Comparison of ENCODE assay signal across 8 cellular contexts in genomic region chr2:61426267-61426897, GRCh38. TPM values are rescaled to one million over a fixed set of nuclear protein-coding genes. Genes with fewer than 3 reads are reported as not detected.
DNase-seq lines count a peak whose midpoint lies in the region; ATAC-seq, FAIRE-seq and TF ChIP-seq lines count a peak whose summit lies in the region.

No MANE protein-coding gene starts in this region.

- TF ChIP-seq CTCF in AG09319 (IDR thresholded peaks at IDR 0.05; ENCODE audit: low read depth, low read length), result peak; percentile 28

- intact Hi-C loops in left ventricle myocardium superior (cut with micrococcal nuclease), result no loop called here

- no peak for DNase-seq in AG09319 (ENCODE audit: extremely low read depth, low read depth)
- peak; percentile 16 for DNase-seq in RCC 7860 (ENCODE audit: low spot score)
- peak; percentile 59 for DNase-seq in activated effector memory CD4-positive, alpha-beta T cell treated with Interleukin-2 at 50 U/mL for 16 hours
- DNase-seq in left ventricle myocardium superior, result peak; percentile 43
- peak; percentile 55 to 59 for DNase-seq in stimulated activated CD4-positive, alpha-beta T cell treated with anti-CD3 and anti-CD28 coated beads, Interleukin-2, amount 100 ng/mL, for 48 hours
- DNase-seq in anterior cingulate cortex (lab: John Stamatoyannopoulos, UW), result no peak

- FAIRE-seq in RCC 7860 (lab: Jason Lieb, UNC), result no peak

- peak; percentile 81 for ATAC-seq in GM18867 (IDR thresholded peaks at IDR 0.05; ENCODE audit: unreplicated experiment)
- ATAC-seq in HG03097 (IDR thresholded peaks at IDR 0.05; ENCODE audit: low FRiP score, unreplicated experiment), result peak; percentile 65
- ATAC-seq in left ventricle myocardium superior, result peak; percentile 47

RNA-seq across cellular contexts. Expression of gene USP34, which starts 44.5 kb away (rescaled TPM):
- 39.8 TPM for total RNA-seq in left ventricle myocardium superior

Comparison
In these comparisons a context has a peak if more than half of its experiments do, and no peak if none do; other contexts are left out.
1. DNase-seq: peak in RCC 7860 (single experiment), activated effector memory CD4-positive, alpha-beta T cell treated with Interleukin-2 at 50 U/mL for 16 hours (single experiment), left ventricle myocardium superior (single experiment) and stimulated activated CD4-positive, alpha-beta T cell treated with anti-CD3 and anti-CD28 coated beads, Interleukin-2, amount 100 ng/mL, for 48 hours (2 of 2); none in AG09319 (single experiment) and anterior cingulate cortex (0 of 58).
2. Peak in every context shown above with its lines, with median percentiles within 50 percentile points of each other: ATAC-seq.